In the genomic region with DNA sequence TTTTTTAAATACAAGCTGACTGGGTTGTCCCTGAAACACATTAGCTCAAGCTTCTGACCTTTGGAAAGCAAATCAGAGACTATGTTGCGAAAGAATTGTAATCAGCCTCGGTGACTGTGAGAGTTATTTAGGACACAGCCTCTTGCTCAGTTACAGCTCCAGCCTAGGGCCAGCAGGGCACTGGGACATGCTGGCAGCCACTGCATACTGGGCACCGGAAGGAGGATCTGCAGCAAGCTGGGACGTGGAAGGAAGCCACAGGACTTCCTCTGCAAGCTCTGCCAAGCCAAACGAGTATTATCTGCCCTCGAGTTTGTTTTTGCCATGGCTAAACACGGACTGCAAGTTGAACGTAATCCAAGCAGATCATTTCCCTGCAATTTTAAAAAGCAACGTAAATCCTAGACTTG, we compare ENCODE assay signal across 1 cellular context.
A peak's percentile ranks its signal among the peaks of the same experiment; 100 is the strongest.
TF ChIP-seq lines count a peak whose summit lies in the region.

No MANE protein-coding gene starts in this region.

TF ChIP-seq in A549, 52 proteins besides CTCF, POLR2A, EP300 and RAD21 (continued from another document):
- peak; percentile 34; the same call in 1 of the 2 replicates for TF ChIP-seq GATA3 (IDR thresholded peaks at IDR 0.05; ENCODE audit: borderline replicate concordance)
- TF ChIP-seq SMC3 (IDR thresholded peaks at IDR 0.05), result 0 out of 3 replicates have a peak, but pooled peaks have one; percentile 6
- TF ChIP-seq, protein P1, sequence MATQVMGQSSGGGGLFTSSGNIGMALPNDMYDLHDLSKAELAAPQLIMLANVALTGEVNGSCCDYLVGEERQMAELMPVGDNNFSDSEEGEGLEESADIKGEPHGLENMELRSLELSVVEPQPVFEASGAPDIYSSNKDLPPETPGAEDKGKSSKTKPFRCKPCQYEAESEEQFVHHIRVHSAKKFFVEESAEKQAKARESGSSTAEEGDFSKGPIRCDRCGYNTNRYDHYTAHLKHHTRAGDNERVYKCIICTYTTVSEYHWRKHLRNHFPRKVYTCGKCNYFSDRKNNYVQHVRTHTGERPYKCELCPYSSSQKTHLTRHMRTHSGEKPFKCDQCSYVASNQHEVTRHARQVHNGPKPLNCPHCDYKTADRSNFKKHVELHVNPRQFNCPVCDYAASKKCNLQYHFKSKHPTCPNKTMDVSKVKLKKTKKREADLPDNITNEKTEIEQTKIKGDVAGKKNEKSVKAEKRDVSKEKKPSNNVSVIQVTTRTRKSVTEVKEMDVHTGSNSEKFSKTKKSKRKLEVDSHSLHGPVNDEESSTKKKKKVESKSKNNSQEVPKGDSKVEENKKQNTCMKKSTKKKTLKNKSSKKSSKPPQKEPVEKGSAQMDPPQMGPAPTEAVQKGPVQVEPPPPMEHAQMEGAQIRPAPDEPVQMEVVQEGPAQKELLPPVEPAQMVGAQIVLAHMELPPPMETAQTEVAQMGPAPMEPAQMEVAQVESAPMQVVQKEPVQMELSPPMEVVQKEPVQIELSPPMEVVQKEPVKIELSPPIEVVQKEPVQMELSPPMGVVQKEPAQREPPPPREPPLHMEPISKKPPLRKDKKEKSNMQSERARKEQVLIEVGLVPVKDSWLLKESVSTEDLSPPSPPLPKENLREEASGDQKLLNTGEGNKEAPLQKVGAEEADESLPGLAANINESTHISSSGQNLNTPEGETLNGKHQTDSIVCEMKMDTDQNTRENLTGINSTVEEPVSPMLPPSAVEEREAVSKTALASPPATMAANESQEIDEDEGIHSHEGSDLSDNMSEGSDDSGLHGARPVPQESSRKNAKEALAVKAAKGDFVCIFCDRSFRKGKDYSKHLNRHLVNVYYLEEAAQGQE (IDR thresholded peaks at IDR 0.05), result no peak
- no peak for TF ChIP-seq KDM5A (IDR thresholded peaks at IDR 0.05)
- TF ChIP-seq CEBPB (IDR thresholded peaks at IDR 0.05), result peak; percentile 78 to 90
- TF ChIP-seq ZSCAN20 (CRISPR knock-in tag; IDR thresholded peaks at IDR 0.05), result no peak
- TF ChIP-seq, protein P2, sequence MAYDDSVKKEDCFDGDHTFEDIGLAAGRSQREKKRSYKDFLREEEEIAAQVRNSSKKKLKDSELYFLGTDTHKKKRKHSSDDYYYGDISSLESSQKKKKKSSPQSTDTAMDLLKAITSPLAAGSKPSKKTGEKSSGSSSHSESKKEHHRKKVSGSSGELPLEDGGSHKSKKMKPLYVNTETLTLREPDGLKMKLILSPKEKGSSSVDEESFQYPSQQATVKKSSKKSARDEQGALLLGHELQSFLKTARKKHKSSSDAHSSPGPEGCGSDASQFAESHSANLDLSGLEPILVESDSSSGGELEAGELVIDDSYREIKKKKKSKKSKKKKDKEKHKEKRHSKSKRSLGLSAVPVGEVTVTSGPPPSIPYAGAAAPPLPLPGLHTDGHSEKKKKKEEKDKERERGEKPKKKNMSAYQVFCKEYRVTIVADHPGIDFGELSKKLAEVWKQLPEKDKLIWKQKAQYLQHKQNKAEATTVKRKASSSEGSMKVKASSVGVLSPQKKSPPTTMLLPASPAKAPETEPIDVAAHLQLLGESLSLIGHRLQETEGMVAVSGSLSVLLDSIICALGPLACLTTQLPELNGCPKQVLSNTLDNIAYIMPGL (CRISPR knock-in tag; IDR thresholded peaks at IDR 0.05; ENCODE audit: borderline replicate concordance), result no peak
